Comparison of ENCODE assay signal across 2 cellular contexts in the genomic region with DNA sequence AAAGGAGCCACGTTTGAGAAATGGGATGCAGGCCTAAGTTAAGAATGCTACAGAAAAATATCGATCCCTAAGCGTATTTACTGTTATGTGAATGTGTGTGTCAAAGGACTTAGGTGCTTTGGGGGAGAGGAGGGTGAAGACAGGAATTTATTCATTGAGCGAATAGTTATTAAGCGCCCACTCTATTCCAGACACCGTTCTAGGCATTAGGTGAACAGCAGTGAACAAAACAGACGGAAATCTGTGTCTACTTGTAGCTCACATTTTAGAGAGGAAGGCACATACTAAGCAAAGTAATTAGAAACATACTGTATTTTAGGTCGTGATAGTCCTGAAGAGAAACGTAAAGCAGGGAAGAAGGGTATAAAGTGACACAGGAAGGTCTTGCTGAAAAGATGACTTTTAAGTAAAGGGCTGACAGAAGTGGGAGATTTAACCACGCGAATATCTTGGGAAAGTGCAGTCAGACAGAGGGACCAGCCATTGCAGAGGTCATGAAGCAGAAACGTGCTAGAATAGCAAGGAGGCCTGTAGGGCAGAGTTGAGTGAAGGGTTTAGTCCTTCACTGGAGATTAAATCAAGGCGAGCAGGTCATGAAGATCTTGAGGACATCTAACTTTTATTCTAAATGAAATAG.
TF ChIP-seq lines count a peak whose summit lies in the region.

No MANE protein-coding gene starts in this region.

TF ChIP-seq in SK-N-SH, 30 proteins besides CTCF, POLR2A, EP300 and RAD21:
- TF ChIP-seq MXI1 (IDR thresholded peaks at IDR 0.05; ENCODE audit: low read depth, low read length) = peak; percentile 19; the same call in 1 of the 2 replicates
- TF ChIP-seq, protein P1, sequence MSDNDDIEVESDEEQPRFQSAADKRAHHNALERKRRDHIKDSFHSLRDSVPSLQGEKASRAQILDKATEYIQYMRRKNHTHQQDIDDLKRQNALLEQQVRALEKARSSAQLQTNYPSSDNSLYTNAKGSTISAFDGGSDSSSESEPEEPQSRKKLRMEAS (IDR thresholded peaks at IDR 0.05; ENCODE audit: low read depth) = no peak

TF ChIP-seq in SK-N-SH treated with all-trans-retinoic acid at 6 μM for 48 hours, 23 proteins besides CTCF, POLR2A, EP300 and RAD21:
- TF ChIP-seq, protein P2, sequence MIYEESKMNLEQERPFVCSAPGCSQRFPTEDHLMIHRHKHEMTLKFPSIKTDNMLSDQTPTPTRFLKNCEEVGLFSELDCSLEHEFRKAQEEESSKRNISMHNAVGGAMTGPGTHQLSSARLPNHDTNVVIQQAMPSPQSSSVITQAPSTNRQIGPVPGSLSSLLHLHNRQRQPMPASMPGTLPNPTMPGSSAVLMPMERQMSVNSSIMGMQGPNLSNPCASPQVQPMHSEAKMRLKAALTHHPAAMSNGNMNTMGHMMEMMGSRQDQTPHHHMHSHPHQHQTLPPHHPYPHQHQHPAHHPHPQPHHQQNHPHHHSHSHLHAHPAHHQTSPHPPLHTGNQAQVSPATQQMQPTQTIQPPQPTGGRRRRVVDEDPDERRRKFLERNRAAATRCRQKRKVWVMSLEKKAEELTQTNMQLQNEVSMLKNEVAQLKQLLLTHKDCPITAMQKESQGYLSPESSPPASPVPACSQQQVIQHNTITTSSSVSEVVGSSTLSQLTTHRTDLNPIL (CRISPR knock-in tag; IDR thresholded peaks at IDR 0.05; ENCODE audit: low read depth) = no peak
- TF ChIP-seq ZNF565 (CRISPR knock-in tag; conservative IDR thresholded peaks at IDR 0.05; ENCODE audit: low read depth) (no peak), CSDC2 (CRISPR knock-in tag; IDR thresholded peaks at IDR 0.05) (no peak), ISL1 (CRISPR knock-in tag; IDR thresholded peaks at IDR 0.05) (no peak)
- TF ChIP-seq, protein P3, sequence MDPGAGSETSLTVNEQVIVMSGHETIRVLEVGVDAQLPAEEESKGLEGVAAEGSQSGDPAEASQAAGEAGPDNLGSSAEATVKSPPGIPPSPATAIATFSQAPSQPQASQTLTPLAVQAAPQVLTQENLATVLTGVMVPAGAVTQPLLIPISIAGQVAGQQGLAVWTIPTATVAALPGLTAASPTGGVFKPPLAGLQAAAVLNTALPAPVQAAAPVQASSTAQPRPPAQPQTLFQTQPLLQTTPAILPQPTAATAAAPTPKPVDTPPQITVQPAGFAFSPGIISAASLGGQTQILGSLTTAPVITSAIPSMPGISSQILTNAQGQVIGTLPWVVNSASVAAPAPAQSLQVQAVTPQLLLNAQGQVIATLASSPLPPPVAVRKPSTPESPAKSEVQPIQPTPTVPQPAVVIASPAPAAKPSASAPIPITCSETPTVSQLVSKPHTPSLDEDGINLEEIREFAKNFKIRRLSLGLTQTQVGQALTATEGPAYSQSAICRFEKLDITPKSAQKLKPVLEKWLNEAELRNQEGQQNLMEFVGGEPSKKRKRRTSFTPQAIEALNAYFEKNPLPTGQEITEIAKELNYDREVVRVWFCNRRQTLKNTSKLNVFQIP (CRISPR knock-in tag; IDR thresholded peaks at IDR 0.05; ENCODE audit: borderline replicate concordance, low read depth) = no peak
